In the genomic region with DNA sequence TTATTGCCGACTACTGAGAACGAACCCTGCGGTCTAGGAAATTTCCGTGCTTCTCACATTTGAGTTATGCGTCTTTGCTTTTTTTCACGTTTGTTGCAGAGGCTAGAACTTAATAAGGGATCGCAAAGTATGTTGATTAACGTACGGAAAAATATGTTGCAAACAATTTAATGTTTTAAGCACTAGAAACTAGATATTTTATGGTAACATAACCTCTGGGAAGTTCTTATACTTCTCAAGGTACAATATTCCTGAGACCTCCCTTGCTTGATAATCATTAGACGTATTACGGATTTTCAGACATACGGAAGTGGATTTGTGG, we compare ENCODE assay signal across 1 cellular context.
TF ChIP-seq lines count a peak whose summit lies in the region.

No MANE protein-coding gene starts in this region.

TF ChIP-seq in H1, 55 proteins besides CTCF, POLR2A, EP300 and RAD21:
- TF ChIP-seq JUND (IDR thresholded peaks at IDR 0.05; ENCODE audit: low read length) (0 out of 2 replicates have a peak, but pooled peaks have one; percentile 0), ZNF274 (IDR thresholded peaks at IDR 0.05; ENCODE audit: borderline replicate concordance, extremely low read depth, low read length) (no peak)
